ENCODE assay signal across 8 cellular contexts in the genomic region with DNA sequence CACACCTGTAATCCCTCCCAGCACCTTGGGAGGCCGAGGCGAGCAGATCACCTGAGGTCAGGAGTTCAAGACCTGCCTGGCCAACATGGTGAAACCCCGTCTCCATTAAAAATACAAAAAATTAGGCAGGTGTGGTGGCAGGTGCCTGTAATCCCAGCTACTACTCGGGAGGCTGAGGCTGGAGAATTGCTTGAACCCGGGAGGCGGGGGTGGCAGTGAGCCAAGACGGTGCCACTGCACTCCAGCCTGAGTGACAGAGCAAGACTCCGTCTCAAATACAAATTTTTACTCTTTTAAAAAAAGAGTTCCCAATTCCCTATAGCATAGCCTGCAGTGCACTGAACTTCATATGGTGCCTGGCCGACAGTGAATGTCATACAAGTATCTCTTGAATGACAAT. TPM values are rescaled to one million over a fixed set of nuclear protein-coding genes. Genes with fewer than 3 reads are reported as not detected.
DNase-seq lines count a peak whose midpoint lies in the region; ATAC-seq and TF ChIP-seq lines count a peak whose summit lies in the region.
"Not testable (repeated sequence)": the region's sequence is repeated elsewhere in the genome, so short reads cannot be mapped to it uniquely, and the experiment has no call there.

No MANE protein-coding gene starts in this region.

- TF ChIP-seq CTCF in CD14-positive monocyte (IDR thresholded peaks at IDR 0.05); HFF-Myc (IDR thresholded peaks at IDR 0.05; ENCODE audit: low read depth, low read length, missing control alignments); Panc1 (IDR thresholded peaks at IDR 0.05); glutamatergic neuron (IDR thresholded peaks at IDR 0.05; ENCODE audit: partially characterized antibody, unreplicated experiment): not testable (repeated sequence)

- POLR2A ChIA-PET in Panc1 (lab: Charles Lee), result not testable (repeated sequence)
- POLR2A ChIA-PET in naive thymus-derived CD4-positive, alpha-beta T cell (lab: Charles Lee), result interaction anchor here (1.2 kb wide), 1 partner anchor 18 kb away, joined by 3 read pairs; no protein-coding TSS in a partner anchor

- in situ Hi-C loops in Panc1 (cut with HindIII; ENCODE audit: low pct_unique_long_range_greater_than_20kb, low sequenced_read_pairs), result not testable (repeated sequence)

- peak overlapping the region; percentile 92 to 99 for H3K4me3 Mint-ChIP-seq in CD14-positive monocyte
- H3K4me3 Mint-ChIP-seq in activated T-cell treated with anti-CD3 and anti-CD28 coated beads, Interleukin-2, amount 50 U/mL, for 4 hours, result peak overlapping the region; percentile 99
- H3K4me3 Mint-ChIP-seq in central memory CD8-positive, alpha-beta T cell, result peak overlapping the region; percentile 88
- peak overlapping the region; percentile 99 for H3K4me3 Mint-ChIP-seq in glutamatergic neuron (ENCODE audit: unreplicated experiment)
- peak overlapping the region; percentile 81 to 99 (median 94) for H3K4me3 Mint-ChIP-seq in naive thymus-derived CD4-positive, alpha-beta T cell
- peak overlapping the region; percentile 93 for H3K4me3 Mint-ChIP-seq in stimulated activated naive CD8-positive, alpha-beta T cell treated with anti-CD3 and anti-CD28 coated beads, Interleukin-15, Interleukin-2, amounts not matched to agents 100 ng/mL and 50 ng/mL, for 24 hours

- peaks cover 15% of the 10 kb centered on the region for H3K4me1 ChIP-seq in Panc1 (ENCODE audit: control insufficient read depth, insufficient read depth, low read length)
- peaks cover 16 to 24% of the 10 kb centered on the region in 2 donors for H3K4me1 ChIP-seq in naive thymus-derived CD4-positive, alpha-beta T cell (ENCODE audit: control insufficient read depth in 2 of 2, insufficient read depth in 2 of 2, low read length in 2 of 2)

- not testable (repeated sequence) for H3K27me3 Mint-ChIP-seq in CD14-positive monocyte (ENCODE audit: low read depth in 3 of 3); activated T-cell treated with anti-CD3 and anti-CD28 coated beads, Interleukin-2, amount 50 U/mL, for 4 hours (ENCODE audit: low read depth); central memory CD8-positive, alpha-beta T cell; glutamatergic neuron (ENCODE audit: unreplicated experiment); naive thymus-derived CD4-positive, alpha-beta T cell; stimulated activated naive CD8-positive, alpha-beta T cell treated with anti-CD3 and anti-CD28 coated beads, Interleukin-15, Interleukin-2, amounts not matched to agents 100 ng/mL and 50 ng/mL, for 24 hours

- DNase-seq in CD14-positive monocyte (ENCODE audit: low spot score); HFF-Myc (ENCODE audit: extremely low read depth, low read depth); Panc1 (ENCODE audit: low read depth, low spot score); activated T-cell treated with anti-CD3 and anti-CD28 coated beads, Interleukin-2, amount 50 U/mL, for 4 hours; central memory CD8-positive, alpha-beta T cell (ENCODE audit: low spot score in 2 of 2); glutamatergic neuron; naive thymus-derived CD4-positive, alpha-beta T cell: not testable (repeated sequence)

- intact Hi-C loops in CD14-positive monocyte (cut with micrococcal nuclease); Panc1 (cut with micrococcal nuclease; ENCODE audit: unreplicated experiment): not testable (repeated sequence)
- intact Hi-C loops in naive thymus-derived CD4-positive, alpha-beta T cell (cut with micrococcal nuclease), result loop anchor here (1.0 to 5.0 kb wide), 6 partner anchors 8 to 1182 kb away; partner anchors contain the start of gene MRPS14 (in 1 of the 2)

- not testable (repeated sequence) for H3K36me3 ChIP-seq in Panc1 (ENCODE audit: control insufficient read depth, insufficient read depth, low read length); naive thymus-derived CD4-positive, alpha-beta T cell (ENCODE audit: control insufficient read depth in 2 of 3, insufficient read depth in 3 of 3, low read length in 3 of 3)

- H3K27ac Mint-ChIP-seq in CD14-positive monocyte, result peak overlapping the region; percentile 72 to 98 (median 94)
- H3K27ac Mint-ChIP-seq in central memory CD8-positive, alpha-beta T cell (ENCODE audit: low read depth), result peak overlapping the region; percentile 98
- not testable (repeated sequence) for H3K27ac Mint-ChIP-seq in glutamatergic neuron (ENCODE audit: unreplicated experiment)
- H3K27ac Mint-ChIP-seq in naive thymus-derived CD4-positive, alpha-beta T cell, result peak overlapping the region in 3 of 9 donors; percentile 40 to 91 (median 77)
- H3K27ac Mint-ChIP-seq in stimulated activated naive CD8-positive, alpha-beta T cell treated with anti-CD3 and anti-CD28 coated beads, Interleukin-15, Interleukin-2, amounts not matched to agents 100 ng/mL and 50 ng/mL, for 24 hours, result peak overlapping the region; percentile 94

- H3K4me1 Mint-ChIP-seq in CD14-positive monocyte, result peaks cover 59% of the 10 kb centered on the region
- peaks cover 52% of the 10 kb centered on the region for H3K4me1 Mint-ChIP-seq in activated T-cell treated with anti-CD3 and anti-CD28 coated beads, Interleukin-2, amount 50 U/mL, for 4 hours (ENCODE audit: low read depth)
- H3K4me1 Mint-ChIP-seq in central memory CD8-positive, alpha-beta T cell, result peaks cover 51% of the 10 kb centered on the region
- peaks cover 14% of the 10 kb centered on the region for H3K4me1 Mint-ChIP-seq in glutamatergic neuron (ENCODE audit: low read depth, unreplicated experiment)
- peaks cover 32 to 77% (median 65%) of the 10 kb centered on the region in 7 donors for H3K4me1 Mint-ChIP-seq in naive thymus-derived CD4-positive, alpha-beta T cell
- H3K4me1 Mint-ChIP-seq in stimulated activated naive CD8-positive, alpha-beta T cell treated with anti-CD3 and anti-CD28 coated beads, Interleukin-15, Interleukin-2, amounts not matched to agents 100 ng/mL and 50 ng/mL, for 24 hours (ENCODE audit: low read depth), result peaks cover 62% of the 10 kb centered on the region

- H3K36me3 Mint-ChIP-seq in CD14-positive monocyte; activated T-cell treated with anti-CD3 and anti-CD28 coated beads, Interleukin-2, amount 50 U/mL, for 4 hours (ENCODE audit: insufficient read depth); glutamatergic neuron (ENCODE audit: unreplicated experiment): not testable (repeated sequence)
- peaks cover 19% of the 10 kb centered on the region for H3K36me3 Mint-ChIP-seq in central memory CD8-positive, alpha-beta T cell (ENCODE audit: insufficient read depth)
- H3K36me3 Mint-ChIP-seq in naive thymus-derived CD4-positive, alpha-beta T cell, result peaks cover 0 to 21% (median 2%) of the 10 kb centered on the region in 5 donors
- peaks cover 33% of the 10 kb centered on the region for H3K36me3 Mint-ChIP-seq in stimulated activated naive CD8-positive, alpha-beta T cell treated with anti-CD3 and anti-CD28 coated beads, Interleukin-15, Interleukin-2, amounts not matched to agents 100 ng/mL and 50 ng/mL, for 24 hours (ENCODE audit: low read depth)

- not testable (repeated sequence) for H3K27me3 ChIP-seq in Panc1 (ENCODE audit: control insufficient read depth, insufficient read depth, low read length); naive thymus-derived CD4-positive, alpha-beta T cell (ENCODE audit: control insufficient read depth in 2 of 2, insufficient read depth in 2 of 2, low read length in 2 of 2)

- CTCF ChIA-PET in Panc1 (lab: Charles Lee); naive thymus-derived CD4-positive, alpha-beta T cell (lab: Charles Lee): not testable (repeated sequence)

- H3K9me3 ChIP-seq in Panc1 (ENCODE audit: control insufficient read depth, insufficient read depth, low read depth, low read length); naive thymus-derived CD4-positive, alpha-beta T cell (ENCODE audit: control insufficient read depth in 2 of 3, low read length in 3 of 3): not testable (repeated sequence)

- H3K4me3 ChIP-seq in HFF-Myc (replicated peaks; ENCODE audit: low read depth, low read length) (peak overlapping the region; percentile 61), Panc1 (ENCODE audit: low read depth in 2 of 2, low read length in 2 of 2) (peak overlapping the region; percentile 96 to 100; a peak in 3 of 4 replicates)
- not testable (repeated sequence) for H3K4me3 ChIP-seq in naive thymus-derived CD4-positive, alpha-beta T cell (ENCODE audit: low read length)

- not testable (repeated sequence) for H3K9me3 Mint-ChIP-seq in CD14-positive monocyte; activated T-cell treated with anti-CD3 and anti-CD28 coated beads, Interleukin-2, amount 50 U/mL, for 4 hours; central memory CD8-positive, alpha-beta T cell; naive thymus-derived CD4-positive, alpha-beta T cell; stimulated activated naive CD8-positive, alpha-beta T cell treated with anti-CD3 and anti-CD28 coated beads, Interleukin-15, Interleukin-2, amounts not matched to agents 100 ng/mL and 50 ng/mL, for 24 hours
- H3K9me3 Mint-ChIP-seq in glutamatergic neuron (ENCODE audit: unreplicated experiment), result peaks cover 11% of the 10 kb centered on the region

- H3K27ac ChIP-seq in Panc1 (ENCODE audit: low read length); naive thymus-derived CD4-positive, alpha-beta T cell (ENCODE audit: low read depth, low read length): not testable (repeated sequence)

- BruUV-seq in Panc1 (replicated peaks; lab: Mats Ljungman, UMichigan), result not testable (repeated sequence)

- ATAC-seq in Panc1; activated T-cell treated with anti-CD3 and anti-CD28 coated beads, Interleukin-2, amount 50 U/mL, for 4 hours; central memory CD8-positive, alpha-beta T cell (replicated peaks; ENCODE audit: extremely low read depth, poor library complexity, severe bottlenecking); naive thymus-derived CD4-positive, alpha-beta T cell: not testable (repeated sequence)

RNA-seq across cellular contexts. Expression of gene COP1, which starts 2.4 kb away (rescaled TPM):
- 10 to 100 TPM; 68.6 to 74.2 TPM for polyA plus RNA-seq in CD14-positive monocyte
- total RNA-seq in Panc1 (2021; ENCODE audit: unreplicated experiment) (36.5 TPM), glutamatergic neuron (ENCODE audit: unreplicated experiment) (52.3 TPM)
- polyA plus RNA-seq in Panc1 (2012; ENCODE audit: insufficient read length), result 23.8 TPM
- 10 to 100 TPM; 36.2 to 41.2 (median 39.3) TPM for total RNA-seq in activated T-cell treated with anti-CD3 and anti-CD28 coated beads, Interleukin-2, amount 50 U/mL, for 4 hours
- total RNA-seq in naive thymus-derived CD4-positive, alpha-beta T cell, result 10 to 100 TPM; 39.1 to 57.0 (median 43.9) TPM
- polyA plus RNA-seq in naive thymus-derived CD4-positive, alpha-beta T cell, result 10 to 100 TPM; 39.9 to 44.9 TPM
